Comparison of ENCODE assay signal across 8 cellular contexts in genomic region chr3:44729384-44729910, GRCh38. TPM values are rescaled to one million over a fixed set of nuclear protein-coding genes. Genes with fewer than 3 reads are reported as not detected.
DNase-seq lines count a peak whose midpoint lies in the region; ATAC-seq and TF ChIP-seq lines count a peak whose summit lies in the region.

Gene ZNF501, plus strand, starts transcription at chr3:44729635. Its CDS starts 4,787 bp downstream, at chr3:44734422.

- peak; percentile 90 for ATAC-seq in GM18505 (IDR thresholded peaks at IDR 0.05; ENCODE audit: unreplicated experiment)
- peak; percentile 95 for ATAC-seq in HG03103 (IDR thresholded peaks at IDR 0.05; ENCODE audit: low read depth, unreplicated experiment)
- ATAC-seq in GM19455 (IDR thresholded peaks at IDR 0.05; ENCODE audit: unreplicated experiment), result no peak

- no peaks in the 10 kb centered on the region for H3K4me1 ChIP-seq in mononuclear cell (ENCODE audit: insufficient read depth, low read length)

- TF ChIP-seq POLR2A in GM18505 (IDR thresholded peaks at IDR 0.05; ENCODE audit: borderline replicate concordance, extremely low read depth, insufficient read depth, insufficient read length), result peak; percentile 50

- H3K4me3 ChIP-seq in epithelial cell of proximal tubule (ENCODE audit: low read depth, low read length), result peak within 1 kb of the TSS; percentile 64
- H3K4me3 ChIP-seq in mononuclear cell (ENCODE audit: low read length), result peak within 1 kb of the TSS; percentile 53

- DNase-seq in NCI-H748 (lab: John Stamatoyannopoulos, UW; ENCODE audit: unreplicated experiment), result peak; percentile 93
- peak; percentile 82 for DNase-seq in activated T-cell treated with anti-CD3 and anti-CD28 coated beads for 24 hours (ENCODE audit: low read depth)
- peak; percentile 37 for DNase-seq in epithelial cell of proximal tubule (ENCODE audit: low read depth)
- peak; percentile 70 to 81 for DNase-seq in stimulated activated CD8-positive, alpha-beta memory T cell treated with anti-CD3 and anti-CD28 coated beads, Interleukin-15, amount 100 ng/mL, for 4 hours (ENCODE audit: low read depth in 2 of 2)

- H3K27me3 ChIP-seq in mononuclear cell (ENCODE audit: insufficient read depth, low read length), result no peaks in the 10 kb centered on the region

- TF ChIP-seq CTCF in epithelial cell of proximal tubule (conservative IDR thresholded peaks at IDR 0.05; ENCODE audit: low read depth, low read length), result no peak

- peaks cover 53% of the 10 kb centered on the region for H3K9me3 ChIP-seq in mononuclear cell (ENCODE audit: low read depth, low read length)

RNA-seq across cellular contexts. Expression of gene ZNF501, which starts in this region (rescaled TPM):
- 1.7 and 2.4 TPM in 2 replicates for total RNA-seq in epithelial cell of proximal tubule
- 0.21 TPM for total RNA-seq in mononuclear cell

Comparison
In these comparisons a context has a peak if more than half of its experiments do, and no peak if none do; other contexts are left out.
1. DNase-seq: peak in every context shown above with its lines; median percentile 93 in NCI-H748; 82 in activated T-cell treated with anti-CD3 and anti-CD28 coated beads for 24 hours; 76 in stimulated activated CD8-positive, alpha-beta memory T cell treated with anti-CD3 and anti-CD28 coated beads, Interleukin-15, amount 100 ng/mL, for 4 hours; 37 in epithelial cell of proximal tubule.